Comparison of ENCODE assay signal across 16 cellular contexts in the genomic region with DNA sequence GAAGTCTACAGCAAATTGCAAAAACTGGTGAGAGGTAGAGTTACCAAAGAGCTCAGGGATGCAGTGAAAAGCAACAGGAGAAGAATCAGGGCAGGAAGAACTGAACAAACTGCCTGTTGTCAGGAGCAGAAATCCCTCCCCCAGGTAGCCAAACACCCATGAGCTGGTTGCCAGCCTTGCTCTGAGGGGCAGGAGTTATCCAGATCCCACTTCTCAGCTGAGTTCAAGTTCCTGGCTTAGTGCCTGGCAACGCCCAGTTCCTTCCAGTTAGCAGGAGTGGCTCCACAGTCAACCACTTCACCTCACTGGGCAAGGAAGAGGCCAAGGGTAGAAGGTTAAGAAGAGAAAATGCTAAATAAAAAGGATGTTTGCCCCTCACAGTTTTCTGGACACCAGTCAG. TPM values are rescaled to one million over a fixed set of nuclear protein-coding genes. Genes with fewer than 3 reads are reported as not detected.
DNase-seq lines count a peak whose midpoint lies in the region; ATAC-seq and TF ChIP-seq lines count a peak whose summit lies in the region.
"Had no signal": no experiment of that assay in that cellular context is flagged by ENCODE, and none has a peak within 500 bp of the region (broad histone marks: within the 10 kb centered on the region; RNA-seq: fewer than 3 reads in every experiment).

No MANE protein-coding gene starts in this region.

- H3K27me3 ChIP-seq in heart right ventricle, result peaks cover 0 to 30% (median 6%) of the 10 kb centered on the region in 7 donors
- H3K27me3 ChIP-seq in mucosa of rectum (ENCODE audit: control insufficient read depth in 2 of 2, insufficient read depth in 2 of 2, low read length in 2 of 2), result no peaks in the 10 kb centered on the region
- peaks cover 0 to 11% of the 10 kb centered on the region in 2 donors for H3K27me3 ChIP-seq in uterus

- H3K4me1 ChIP-seq in heart right ventricle (peaks cover 0 to 28% (median 13%) of the 10 kb centered on the region in 9 donors), mucosa of rectum (ENCODE audit: control insufficient read depth in 2 of 2, insufficient read depth in 2 of 2, low read length in 2 of 2) (peaks cover 10 to 31% of the 10 kb centered on the region in 2 donors), uterus (no peaks in the 10 kb centered on the region)

- no peak overlapping the region for H3K4me3 ChIP-seq in heart right ventricle
- peak overlapping the region; percentile 69 to 77 for H3K4me3 ChIP-seq in mucosa of rectum (ENCODE audit: low read length in 2 of 2)
- H3K4me3 ChIP-seq in uterus, result no peak overlapping the region

- intact Hi-C loops in heart right ventricle (cut with DNase I), result no loop called here
- intact Hi-C loops in Right ventricle myocardium inferior (cut with DNase I), result no loop called here
- intact Hi-C loops in uterus (cut with DNase I; ENCODE audit: low total_unique reads), result no loop called here
- intact Hi-C loops in sciatic nerve (cut with DNase I), result no loop called here

- H3K36me3 ChIP-seq in heart right ventricle (peaks cover 0 to 7% (median 0%) of the 10 kb centered on the region in 9 donors), mucosa of rectum (ENCODE audit: control insufficient read depth in 2 of 2, insufficient read depth in 2 of 2, low read length in 2 of 2) (peaks cover 0 to 6% of the 10 kb centered on the region in 2 donors), uterus (no peaks in the 10 kb centered on the region)
- H3K36me3 ChIP-seq: brain microvascular endothelial cell had no signal

- WGBS in heart right ventricle, 2 donors, result 52 to 71% methylated on average over 1 of the region's 1 CpG

- DNase-seq in heart right ventricle (peak; percentile 18 to 24), Right ventricle myocardium inferior (ENCODE audit: missing footprints) (no peak), epithelial cell of prostate (ENCODE audit: low read depth, low spot score) (no peak), uterus (peak; percentile 22 to 62), NCI-H524 treated with DMSO at 0.1 percent for 48 hours (lab: John Stamatoyannopoulos, UW) (no peak), sciatic nerve (ENCODE audit: low spot score) (no peak)
- no peak for DNase-seq in stimulated activated CD4-positive, alpha-beta T cell treated with anti-CD3 and anti-CD28 coated beads, Interleukin-2, amount 100 ng/mL, for 48 hours
- DNase-seq: activated naive CD4-positive, alpha-beta T cell treated with Interleukin-2 at 50 U/mL for 16 hours; brain microvascular endothelial cell; COR-L47; effector memory CD4-positive, alpha-beta T cell; GF-D8; NCI-H2107; stimulated activated naive CD4-positive, alpha-beta T cell had no signal

- TF ChIP-seq POLR2A in uterus (IDR thresholded peaks at IDR 0.05), result no peak

- ATAC-seq in heart right ventricle (peak in 7 of 8 donors; percentile 17 to 72 (median 50)), Right ventricle myocardium inferior (no peak), sciatic nerve (no peak)

- H3K9me3 ChIP-seq in heart right ventricle (no peaks in the 10 kb centered on the region), mucosa of rectum (ENCODE audit: control insufficient read depth in 2 of 2, low read length in 2 of 2) (no peaks in the 10 kb centered on the region), uterus (no peaks in the 10 kb centered on the region)

- TF ChIP-seq CTCF in heart right ventricle (IDR thresholded peaks at IDR 0.05) (no peak), uterus (IDR thresholded peaks at IDR 0.05) (no peak)

- H3K27ac ChIP-seq in heart right ventricle (peak overlapping the region in 6 of 10 donors; percentile 5 to 57 (median 28)), epithelial cell of prostate (peak overlapping the region; percentile 91), mucosa of rectum (ENCODE audit: low read depth in 2 of 2, low read length in 2 of 2) (peak overlapping the region; percentile 75 to 86), uterus (peak overlapping the region; percentile 30 to 64)
- H3K27ac ChIP-seq: brain microvascular endothelial cell had no signal

- peak overlapping the region; percentile 15 to 82 for H3K9ac ChIP-seq in mucosa of rectum (ENCODE audit: low read depth in 1 of 2, low read length in 2 of 2)

RNA-seq across cellular contexts. Expression of a gene that starts 1.9 kb away (rescaled TPM):
- total RNA-seq in heart right ventricle, result 10 to 100 TPM in 8 of 10 donors, 1 to 10 TPM in 2; 4.0 to 23.4 (median 13.0) TPM
- polyA plus RNA-seq in heart right ventricle, result 1 to 10 TPM; 8.7 to 8.8 TPM
- 11.4 TPM for total RNA-seq in Right ventricle myocardium inferior
- 100 to 1,000 TPM in 1 of 4 donors, 10 to 100 TPM in 3; 40.9 to 191 (median 73.9) TPM for total RNA-seq in uterus
- 49.6 TPM for total RNA-seq in sciatic nerve
- polyA plus RNA-seq: neural cell had no signal

RNA-seq across cellular contexts. Expression of a gene that starts 13.8 kb away (rescaled TPM):
- total RNA-seq in heart right ventricle, result 1 to 10 TPM; 1.9 to 4.2 (median 2.7) TPM
- 1 to 10 TPM; 1.7 to 2.3 TPM for polyA plus RNA-seq in heart right ventricle
- 2.2 TPM for total RNA-seq in Right ventricle myocardium inferior
- 1 to 10 TPM in 3 of 4 donors, under 1 TPM in 1; 0.26 to 8.3 (median 3.3) TPM for total RNA-seq in uterus
- total RNA-seq in sciatic nerve, result 2.7 TPM

RNA-seq across cellular contexts. Expression of a gene that starts 38.6 kb away (rescaled TPM):
- total RNA-seq in heart right ventricle, result 10 to 100 TPM in 1 of 10 donors, 1 to 10 TPM in 1, under 1 TPM in 6, not detected in 2; 0.17 to 12.2 (median 0.59) TPM
- under 1 TPM; 0.37 to 0.62 TPM for polyA plus RNA-seq in heart right ventricle
- total RNA-seq in Right ventricle myocardium inferior, result 0.70 TPM
- total RNA-seq in uterus, result 1 to 10 TPM in 1 of 4 donors, under 1 TPM in 1, not detected in 2; 0.48 to 2.4 TPM
- 2.5 TPM for total RNA-seq in sciatic nerve
- polyA plus RNA-seq: neural cell had no signal

RNA-seq across cellular contexts. Expression of a gene that starts 41.1 kb away (rescaled TPM):
- total RNA-seq in heart right ventricle, result 10 to 100 TPM in 1 of 10 donors, 1 to 10 TPM in 8, under 1 TPM in 1; 0.50 to 19.5 (median 2.1) TPM
- 1 to 10 TPM; 1.2 to 2.3 TPM for polyA plus RNA-seq in heart right ventricle
- 3.3 TPM for total RNA-seq in Right ventricle myocardium inferior
- 1 to 10 TPM; 1.2 to 9.1 (median 5.6) TPM for total RNA-seq in uterus
- 20.8 TPM for total RNA-seq in sciatic nerve

Comparison
In these comparisons a context has a peak if more than half of its experiments do, and no peak if none do; other contexts are left out.
1. ATAC-seq: peak in heart right ventricle (7 of 8); none in Right ventricle myocardium inferior (single experiment) and sciatic nerve (single experiment).
2. DNase-seq: peak in heart right ventricle (2 of 2) and uterus (2 of 2); none in Right ventricle myocardium inferior (single experiment), epithelial cell of prostate (single experiment), NCI-H524 treated with DMSO at 0.1 percent for 48 hours (single experiment), stimulated activated CD4-positive, alpha-beta T cell treated with anti-CD3 and anti-CD28 coated beads, Interleukin-2, amount 100 ng/mL, for 48 hours (0 of 2) and sciatic nerve (single experiment).
3. H3K27ac ChIP-seq: peak in every context shown above with its lines; median percentile 91 in epithelial cell of prostate; 80 in mucosa of rectum; 47 in uterus; 28 in heart right ventricle.
4. H3K4me3 ChIP-seq: peak in mucosa of rectum (2 of 2); none in heart right ventricle (0 of 10) and uterus (0 of 2).